ENCODE assay signal across 1 cellular context in genomic region chr3:39406368-39407258, GRCh38.
TF ChIP-seq lines count a peak whose summit lies in the region.

Gene RPSA (plus strand): TSS chr3:39406720. CDS start chr3:39407654, 934 bp downstream.

TF ChIP-seq in K562, 482 proteins besides CTCF, POLR2A, EP300 and RAD21 (continued from another document and continues in another):
- TF ChIP-seq ZNF740 (CRISPR knock-in tag; IDR thresholded peaks at IDR 0.05) (0 out of 2 replicates have a peak, but pooled peaks have one; percentile 17), ZNF740 (tag; IDR thresholded peaks at IDR 0.05) (no peak), RNF2 (IDR thresholded peaks at IDR 0.05) (peak; percentile 83), CBFA2T2 (conservative IDR thresholded peaks at IDR 0.05) (no peak), PHF20 (IDR thresholded peaks at IDR 0.05; ENCODE audit: partially characterized antibody) (peak; percentile 93), RFX1 (IDR thresholded peaks at IDR 0.05) (no peak), PKNOX1 (IDR thresholded peaks at IDR 0.05) (peak; percentile 91), ZNF696 (CRISPR knock-in tag; conservative IDR thresholded peaks at IDR 0.05) (no peak), FOXM1 (IDR thresholded peaks at IDR 0.05; ENCODE audit: low read depth) (0 out of 2 replicates have a peak, but pooled peaks have one; percentile 13), FOXM1 (CRISPR knock-in tag; IDR thresholded peaks at IDR 0.05; ENCODE audit: low read depth) (peak; percentile 10; the same call in 1 of the 2 replicates), ZNF277 (CRISPR knock-in tag; IDR thresholded peaks at IDR 0.05; ENCODE audit: borderline replicate concordance) (no peak), ZNF24 (IDR thresholded peaks at IDR 0.05) (peak; percentile 61), CEBPG (CRISPR knock-in tag; IDR thresholded peaks at IDR 0.05) (no peak), CEBPG (tag; conservative IDR thresholded peaks at IDR 0.05 in 1 of 2, IDR thresholded peaks at IDR 0.05 in 1 of 2) (no peak), VEZF1 (CRISPR knock-in tag; IDR thresholded peaks at IDR 0.05) (peak; percentile 75), HCFC1 (IDR thresholded peaks at IDR 0.05; ENCODE audit: low read depth, low read length) (peak; percentile 61), CGGBP1 (CRISPR knock-in tag; IDR thresholded peaks at IDR 0.05) (no peak), ZNF165 (CRISPR knock-in tag; IDR thresholded peaks at IDR 0.05; ENCODE audit: borderline replicate concordance) (peak; percentile 68; the same call in 1 of the 2 replicates), SMAD3 (CRISPR knock-in tag; conservative IDR thresholded peaks at IDR 0.05) (peak; percentile 60; the same call in 1 of the 2 replicates), E2F6 (IDR thresholded peaks at IDR 0.05; ENCODE audit: borderline replicate concordance in 1 of 2, extremely low read depth in 1 of 2, insufficient read depth in 1 of 2, insufficient read length in 1 of 2, low read depth in 1 of 2, low read length in 1 of 2, poor library complexity in 1 of 2, severe bottlenecking in 1 of 2) (peak; percentile 83 to 94), PHF8 (IDR thresholded peaks at IDR 0.05; ENCODE audit: borderline replicate concordance, low read length) (peak; percentile 99), BRF1 (IDR thresholded peaks at IDR 0.05; ENCODE audit: borderline replicate concordance, extremely low read depth, insufficient read length) (no peak), HOMEZ (CRISPR knock-in tag; IDR thresholded peaks at IDR 0.05) (no peak), NFE2L1 (tag; IDR thresholded peaks at IDR 0.05; ENCODE audit: borderline replicate concordance, low read depth) (no peak), ZNF586 (CRISPR knock-in tag; conservative IDR thresholded peaks at IDR 0.05) (0 out of 2 replicates have a peak, but pooled peaks have one; percentile 33), POLR2AphosphoS5 (IDR thresholded peaks at IDR 0.05; ENCODE audit: control insufficient read depth, insufficient read depth, low read depth, low read length) (peak; percentile 100), MTF1 (CRISPR knock-in tag; IDR thresholded peaks at IDR 0.05; ENCODE audit: borderline replicate concordance) (no peak), CLOCK (CRISPR knock-in tag; IDR thresholded peaks at IDR 0.05; ENCODE audit: borderline replicate concordance) (peak; percentile 83; the same call in 1 of the 2 replicates), ZFX (CRISPR knock-in tag; IDR thresholded peaks at IDR 0.05) (peak; percentile 100), SUPT5H (IDR thresholded peaks at IDR 0.05) (peak; percentile 100), NCOA6 (IDR thresholded peaks at IDR 0.05) (no peak), CCAR2 (IDR thresholded peaks at IDR 0.05; ENCODE audit: low read depth, low read length) (no peak), ASH1L (IDR thresholded peaks at IDR 0.05; ENCODE audit: borderline replicate concordance, low read depth, partially characterized antibody) (peak; percentile 57), MITF (IDR thresholded peaks at IDR 0.05) (peak; percentile 54; the same call in 1 of the 2 replicates), RBM22 (IDR thresholded peaks at IDR 0.05; ENCODE audit: low read depth, low read length, poor library complexity, severe bottlenecking) (peak; percentile 99), TEAD4 (IDR thresholded peaks at IDR 0.05; ENCODE audit: low read length) (peak; percentile 35), TEAD4 (CRISPR knock-in tag; IDR thresholded peaks at IDR 0.05; ENCODE audit: borderline replicate concordance) (no peak), ZNF134 (CRISPR knock-in tag; conservative IDR thresholded peaks at IDR 0.05) (0 out of 2 replicates have a peak, but pooled peaks have one; percentile 44), SP2 (IDR thresholded peaks at IDR 0.05; ENCODE audit: extremely low read depth, low read depth, low read length, poor library complexity, severe bottlenecking) (peak; percentile 41), NCOA2 (IDR thresholded peaks at IDR 0.05; ENCODE audit: partially characterized antibody in 2 of 2) (no peak), GATA2 (CRISPR knock-in tag; IDR thresholded peaks at IDR 0.05) (no peak), NR2C1 (IDR thresholded peaks at IDR 0.05) (peak; percentile 50; the same call in 1 of the 2 replicates), NR2C1 (tag; IDR thresholded peaks at IDR 0.05) (peak; percentile 60; the same call in 1 of the 2 replicates), SFPQ (IDR thresholded peaks at IDR 0.05; ENCODE audit: low read depth, low read length) (no peak), ETV6 (IDR thresholded peaks at IDR 0.05; ENCODE audit: borderline replicate concordance in 1 of 2, low read depth in 2 of 2, low read length in 1 of 2) (peak in 1 of 2 experiments; percentile 48; a peak in 2 of 4 replicates), ETV6 (CRISPR knock-in tag; IDR thresholded peaks at IDR 0.05; ENCODE audit: borderline replicate concordance) (peak; percentile 93)
